Comparison of ENCODE assay signal across 1 cellular context in the genomic region with DNA sequence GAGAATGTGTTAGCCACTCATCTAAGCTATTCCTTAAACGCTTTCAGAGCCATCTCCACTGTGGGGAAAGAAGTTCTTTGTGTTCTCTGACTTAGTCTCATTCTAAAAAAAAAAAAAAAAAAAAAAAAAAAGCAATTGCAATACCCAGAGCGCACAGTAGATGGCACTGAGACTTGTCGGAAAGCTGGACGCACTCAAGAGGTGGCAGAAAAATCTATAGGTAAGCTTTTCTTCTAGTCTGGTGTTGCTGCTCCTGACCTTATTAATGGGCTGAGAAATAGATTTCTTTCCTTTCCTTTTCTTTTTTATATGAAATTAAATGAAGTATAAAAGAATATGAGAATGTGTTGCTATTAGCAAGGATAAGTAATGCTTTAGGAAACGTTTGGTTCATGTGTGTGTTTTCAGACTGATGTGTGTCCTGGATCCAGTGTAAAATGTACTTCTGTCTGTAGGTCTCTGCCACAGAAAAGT.
TF ChIP-seq lines count a peak whose summit lies in the region.

No MANE protein-coding gene starts in this region.

TF ChIP-seq in endothelial cell of umbilical vein, 7 proteins besides CTCF, POLR2A, EP300 and RAD21 (continued from another document):
- TF ChIP-seq, protein P1, sequence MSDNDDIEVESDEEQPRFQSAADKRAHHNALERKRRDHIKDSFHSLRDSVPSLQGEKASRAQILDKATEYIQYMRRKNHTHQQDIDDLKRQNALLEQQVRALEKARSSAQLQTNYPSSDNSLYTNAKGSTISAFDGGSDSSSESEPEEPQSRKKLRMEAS (IDR thresholded peaks at IDR 0.05; ENCODE audit: insufficient read depth, insufficient read length), result no peak
- TF ChIP-seq POLR2AphosphoS5 (IDR thresholded peaks at IDR 0.05; ENCODE audit: insufficient read depth, low read depth, low read length) (no peak), EZH2 (IDR thresholded peaks at IDR 0.05; ENCODE audit: borderline replicate concordance, low read depth, low read length, severe bottlenecking) (no peak), JUN (IDR thresholded peaks at IDR 0.05; ENCODE audit: borderline replicate concordance, insufficient read depth, insufficient read length, low read depth) (no peak), GATA2 (IDR thresholded peaks at IDR 0.05; ENCODE audit: insufficient read depth, insufficient read length, low read depth, low read length) (no peak), MYC (IDR thresholded peaks at IDR 0.05; ENCODE audit: low read depth, low read length) (no peak)
